15 cellular contexts compared by ENCODE assay signal in the genomic region with DNA sequence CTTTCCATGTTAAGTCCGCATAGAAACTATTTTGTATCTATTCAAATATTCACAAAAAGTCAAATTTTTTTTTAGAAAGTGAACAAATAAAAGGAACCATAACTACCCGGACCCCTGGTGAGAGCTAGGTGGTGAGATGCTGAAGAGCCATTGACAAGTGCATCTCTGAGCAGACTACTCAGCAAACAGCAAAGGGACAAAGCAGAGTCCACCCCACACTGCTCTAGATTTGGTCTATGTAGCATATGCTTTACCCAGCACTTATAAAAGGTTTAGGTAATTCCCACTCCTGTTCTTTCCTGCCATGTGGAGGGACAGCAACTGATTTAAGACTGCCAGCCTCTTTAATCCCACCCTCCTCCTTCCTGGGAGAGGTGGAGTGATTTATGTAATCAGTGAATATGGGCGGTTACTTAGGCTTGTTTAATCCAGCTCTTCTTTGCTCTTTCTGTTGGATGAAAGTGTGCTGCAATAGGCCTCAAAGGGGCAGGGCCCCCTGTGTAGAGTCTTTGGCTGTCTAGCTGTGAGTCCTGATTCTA.
"Had no signal": no experiment of that assay in that cellular context is flagged by ENCODE, and none has a peak within 500 bp of the region (broad histone marks: within the 10 kb centered on the region; RNA-seq: fewer than 3 reads in every experiment).

No MANE protein-coding gene starts in this region.

- H3K4me3 Mint-ChIP-seq: activated naive CD4-positive, alpha-beta T cell treated with anti-CD3 and anti-CD28 coated beads, Interleukin-2, amount 50 U/mL, for 24 hours; activated T-cell treated with anti-CD3 and anti-CD28 coated beads, Interleukin-2, amount 50 U/mL, for 24 hours; naive B cell; stimulated activated effector memory CD8-positive, alpha-beta T cell treated with anti-CD3 and anti-CD28 coated beads, Interleukin-12 subunit alpha, Interleukin-12 subunit beta, amount 100 ng/mL, for 72 hours had no signal

- H3K27ac ChIP-seq: adrenal gland, left lung, uterus had no signal

- H3K4me1 Mint-ChIP-seq: stimulated activated effector memory CD8-positive, alpha-beta T cell treated with anti-CD3 and anti-CD28 coated beads, Interleukin-12 subunit alpha, Interleukin-12 subunit beta, amount 100 ng/mL, for 72 hours had no signal

- H3K36me3 Mint-ChIP-seq: stimulated activated effector memory CD8-positive, alpha-beta T cell treated with anti-CD3 and anti-CD28 coated beads, Interleukin-12 subunit alpha, Interleukin-12 subunit beta, amount 100 ng/mL, for 72 hours had no signal

- ATAC-seq: left lung; stimulated activated effector memory CD8-positive, alpha-beta T cell treated with anti-CD3 and anti-CD28 coated beads, Interleukin-12 subunit alpha, Interleukin-12 subunit beta, amount 100 ng/mL, for 72 hours had no signal

- H3K27ac Mint-ChIP-seq: activated naive CD4-positive, alpha-beta T cell treated with anti-CD3 and anti-CD28 coated beads, Interleukin-2, amount 50 U/mL, for 24 hours; activated T-cell treated with anti-CD3 and anti-CD28 coated beads, Interleukin-2, amount 50 U/mL, for 24 hours; stimulated activated effector memory CD8-positive, alpha-beta T cell treated with anti-CD3 and anti-CD28 coated beads, Interleukin-12 subunit alpha, Interleukin-12 subunit beta, amount 100 ng/mL, for 72 hours had no signal

- H3K27me3 Mint-ChIP-seq: activated naive CD4-positive, alpha-beta T cell treated with anti-CD3 and anti-CD28 coated beads, Interleukin-2, amount 50 U/mL, for 24 hours; activated T-cell treated with anti-CD3 and anti-CD28 coated beads, Interleukin-2, amount 50 U/mL, for 24 hours; naive B cell had no signal

- DNase-seq: activated CD4-positive, alpha-beta T cell treated with anti-CD3 and anti-CD28 coated beads, Interleukin-2, amount 50 U/mL, for 48 hours; activated effector memory CD4-positive, alpha-beta T cell treated with Interleukin-2 at 50 U/mL for 16 hours; activated T-cell treated with anti-CD3 and anti-CD28 coated beads, Interleukin-2, amount 50 U/mL, for 24 hours; adrenal gland; caudate nucleus; islet precursor cell; left lung; mammary epithelial cell; naive B cell; retina; stimulated activated CD4-positive, alpha-beta T cell treated with anti-CD3 and anti-CD28 coated beads, Interleukin-12 subunit alpha, Interleukin-12 subunit beta, amount 100 ng/mL, for 4 hours; stimulated activated CD4-positive, alpha-beta T cell treated with anti-CD3 and anti-CD28 coated beads, Interleukin-2, amount 100 ng/mL, for 24 hours; uterus had no signal
